In the genomic region with DNA sequence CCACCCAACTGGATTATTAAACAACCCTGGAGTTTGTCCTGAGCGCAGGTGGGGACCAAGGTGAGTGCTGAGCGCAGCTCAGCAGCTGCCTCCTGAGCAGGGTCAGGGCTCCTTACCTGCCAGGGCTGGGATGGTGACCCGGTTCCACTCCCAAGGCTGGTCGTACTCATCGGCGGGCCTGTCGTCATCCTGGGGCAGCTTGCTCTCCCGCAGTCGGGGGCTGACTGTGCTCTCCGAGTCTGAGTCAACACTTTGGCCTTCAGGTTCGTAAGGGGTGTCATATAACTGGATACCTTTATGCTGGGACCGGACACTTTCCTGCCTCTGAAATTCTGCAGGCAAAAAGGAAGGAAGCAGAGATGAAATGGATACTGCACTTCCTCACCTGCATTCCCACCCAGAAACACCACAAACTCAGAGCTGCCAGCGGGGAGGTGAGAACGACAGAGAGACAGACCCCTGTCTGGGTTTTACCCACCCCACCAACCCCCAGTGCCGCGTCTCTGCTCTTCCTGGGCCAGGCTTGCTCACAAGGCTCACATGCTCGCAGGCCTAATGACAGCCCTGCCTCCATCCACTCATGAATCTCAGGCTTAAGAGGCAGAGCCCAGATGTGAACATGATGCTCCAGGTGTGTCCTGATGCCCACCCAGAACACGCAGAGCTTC, we compare ENCODE assay signal across 24 cellular contexts.
DNase-seq lines count a peak whose midpoint lies in the region; ATAC-seq and TF ChIP-seq lines count a peak whose summit lies in the region.
"Had no signal": no experiment of that assay in that cellular context is flagged by ENCODE, and none has a peak within 500 bp of the region (broad histone marks: within the 10 kb centered on the region; RNA-seq: fewer than 3 reads in every experiment).

No MANE protein-coding gene starts in this region.

- TF ChIP-seq CTCF in suprapubic skin (IDR thresholded peaks at IDR 0.05): no peak

- no peak overlapping the region for H2BK5ac ChIP-seq in trophoblast cell (ENCODE audit: low read depth, low read length, poor library complexity)

- DNase-seq in EL (peak; percentile 90), iPS DF 4.7 (ENCODE audit: extremely low read depth, low spot score) (peak; percentile 9), trophoblast cell (peak; percentile 78 to 92), suprapubic skin (ENCODE audit: low spot score in 2 of 2) (no peak)
- DNase-seq in T-helper 2 cell treated with Interferon-gamma antibody and Interleukin-4, amounts not matched to agents 5 μg/mL and 100 μg/mL, for 36 hours (ENCODE audit: low spot score): no peak
- DNase-seq: activated CD4-positive, alpha-beta T cell treated with anti-CD3 and anti-CD28 coated beads, Interleukin-2, amount 50 U/mL, for 4 hours; activated naive CD4-positive, alpha-beta T cell treated with Interleukin-2 at 50 U/mL for 16 hours; activated T-cell treated with anti-CD3 and anti-CD28 coated beads for 4 hours; CD8-positive, alpha-beta memory T cell; DMS79 treated with DMSO at 0.1 percent for 48 hours; erythroblast; H7; NCI-H1930; NCI-H510A treated with DMSO at 0.1 percent for 48 hours; retina; Right ventricle myocardium superior; stimulated activated naive CD4-positive, alpha-beta T cell treated with Interleukin-2 at 50 U/mL for 16 hours had no signal

- no peaks in the 10 kb centered on the region for H3K9me3 Mint-ChIP-seq in T-helper 2 cell treated with Interferon-gamma antibody and Interleukin-4, amounts not matched to agents 5 μg/mL and 100 μg/mL, for 36 hours
- H3K9me3 Mint-ChIP-seq: CD8-positive, alpha-beta memory T cell; memory B cell; natural killer cell treated with Interleukin-12 subunit alpha and Interleukin-12 subunit beta and Interleukin-15 and Interleukin-18, amount 100 ng/mL, for 72 hours had no signal

- H4K8ac ChIP-seq in trophoblast cell (ENCODE audit: low read depth, low read length): no peak overlapping the region

- no peak overlapping the region for H2AFZ ChIP-seq in trophoblast cell (ENCODE audit: insufficient read depth, low read length, poor library complexity)

- H3K27ac Mint-ChIP-seq in T-helper 2 cell treated with Interferon-gamma antibody and Interleukin-4, amounts not matched to agents 5 μg/mL and 100 μg/mL, for 36 hours: no peak overlapping the region
- H3K27ac Mint-ChIP-seq: memory B cell; natural killer cell treated with Interleukin-12 subunit alpha and Interleukin-12 subunit beta and Interleukin-15 and Interleukin-18, amount 100 ng/mL, for 72 hours had no signal

- TF ChIP-seq POLR2A in suprapubic skin (IDR thresholded peaks at IDR 0.05): no peak

- H3K4me1 ChIP-seq in trophoblast cell (ENCODE audit: control insufficient read depth in 1 of 2, insufficient read depth in 2 of 2, low read length in 2 of 2): peaks cover 16 to 25% of the 10 kb centered on the region in 2 experiments
- H3K4me1 ChIP-seq in suprapubic skin: peaks cover 16% of the 10 kb centered on the region

- H3K36me3 ChIP-seq in trophoblast cell (ENCODE audit: control insufficient read depth in 1 of 2, insufficient read depth in 2 of 2, low read length in 2 of 2): peaks cover 26 to 35% of the 10 kb centered on the region in 2 experiments
- H3K36me3 ChIP-seq in suprapubic skin: peaks cover 10% of the 10 kb centered on the region

- H3K4me3 ChIP-seq in trophoblast cell (ENCODE audit: low read depth, low read length): peak overlapping the region; percentile 28
- H3K4me3 ChIP-seq in suprapubic skin: no peak overlapping the region
- H3K4me3 ChIP-seq: K562 had no signal

- H3K18ac ChIP-seq in trophoblast cell (ENCODE audit: low read length): no peak overlapping the region

- H3K4me2 ChIP-seq in trophoblast cell (ENCODE audit: low read length): peak overlapping the region; percentile 15

- H3K14ac ChIP-seq in trophoblast cell (ENCODE audit: low read length): no peak overlapping the region

- no peaks in the 10 kb centered on the region for H3K36me3 Mint-ChIP-seq in T-helper 2 cell treated with Interferon-gamma antibody and Interleukin-4, amounts not matched to agents 5 μg/mL and 100 μg/mL, for 36 hours (ENCODE audit: low read depth)
- H3K36me3 Mint-ChIP-seq: CD8-positive, alpha-beta memory T cell; memory B cell; natural killer cell treated with Interleukin-12 subunit alpha and Interleukin-12 subunit beta and Interleukin-15 and Interleukin-18, amount 100 ng/mL, for 72 hours had no signal

- no peak overlapping the region for H3K4ac ChIP-seq in trophoblast cell (ENCODE audit: low read depth, low read length)

- no peaks in the 10 kb centered on the region for H3K79me2 ChIP-seq in trophoblast cell (ENCODE audit: control insufficient read depth, insufficient read depth, low read length, poor library complexity)

- no peak for TF ChIP-seq EP300 in suprapubic skin (IDR thresholded peaks at IDR 0.05)

- peak; percentile 78 for ATAC-seq in SK-N-SH treated with all-trans-retinoic acid at 6 μM for 48 hours
- ATAC-seq in GM21723 (IDR thresholded peaks at IDR 0.05; ENCODE audit: unreplicated experiment): no peak
- ATAC-seq in HG03571 (IDR thresholded peaks at IDR 0.05; ENCODE audit: unreplicated experiment): no peak
- ATAC-seq: K562; natural killer cell treated with Interleukin-12 subunit alpha and Interleukin-12 subunit beta and Interleukin-15 and Interleukin-18, amount 100 ng/mL, for 72 hours had no signal

- H3K4me1 Mint-ChIP-seq in T-helper 2 cell treated with Interferon-gamma antibody and Interleukin-4, amounts not matched to agents 5 μg/mL and 100 μg/mL, for 36 hours (ENCODE audit: low read depth): no peaks in the 10 kb centered on the region
- H3K4me1 Mint-ChIP-seq: CD8-positive, alpha-beta memory T cell; memory B cell had no signal

- H3K4me3 Mint-ChIP-seq in T-helper 2 cell treated with Interferon-gamma antibody and Interleukin-4, amounts not matched to agents 5 μg/mL and 100 μg/mL, for 36 hours: no peak overlapping the region
- H3K4me3 Mint-ChIP-seq: CD8-positive, alpha-beta memory T cell; memory B cell; natural killer cell treated with Interleukin-12 subunit alpha and Interleukin-12 subunit beta and Interleukin-15 and Interleukin-18, amount 100 ng/mL, for 72 hours had no signal

- H3K27me3 ChIP-seq in trophoblast cell (ENCODE audit: insufficient read depth, low read length) (no peaks in the 10 kb centered on the region), suprapubic skin (no peaks in the 10 kb centered on the region)

- H3K9ac ChIP-seq in trophoblast cell (ENCODE audit: low read length): no peak overlapping the region

- H4K91ac ChIP-seq in trophoblast cell (ENCODE audit: low read depth, low read length): no peak overlapping the region

- no CpG with 5 or more reads among the region's 18 CpGs for WGBS in trophoblast cell (ENCODE audit: extremely low coverage, insufficient coverage, insufficient read length)
- 77% methylated on average over 9 of the region's 18 CpGs for WGBS in suprapubic skin

- H3K79me1 ChIP-seq in trophoblast cell (ENCODE audit: low read length): no peaks in the 10 kb centered on the region

- H3K27ac ChIP-seq in trophoblast cell (ENCODE audit: low read depth, low read length) (peak overlapping the region; percentile 5), suprapubic skin (no peak overlapping the region)
- H3K27ac ChIP-seq: HL-60 had no signal

- no peak overlapping the region for H2BK120ac ChIP-seq in trophoblast cell (ENCODE audit: insufficient read depth, low read length, poor library complexity)

- H3K27me3 Mint-ChIP-seq in T-helper 2 cell treated with Interferon-gamma antibody and Interleukin-4, amounts not matched to agents 5 μg/mL and 100 μg/mL, for 36 hours (ENCODE audit: low read depth): no peaks in the 10 kb centered on the region
- H3K27me3 Mint-ChIP-seq: natural killer cell treated with Interleukin-12 subunit alpha and Interleukin-12 subunit beta and Interleukin-15 and Interleukin-18, amount 100 ng/mL, for 72 hours had no signal

- no peak overlapping the region for H2BK12ac ChIP-seq in trophoblast cell (ENCODE audit: low read length)

- H3K23ac ChIP-seq in trophoblast cell (ENCODE audit: low read length): no peak overlapping the region

- H4K12ac ChIP-seq in trophoblast cell (ENCODE audit: low read depth, low read length): no peak overlapping the region

- H3K9me3 ChIP-seq in trophoblast cell (ENCODE audit: insufficient read depth, low read depth, low read length): no peaks in the 10 kb centered on the region
- H3K9me3 ChIP-seq in suprapubic skin: no peaks in the 10 kb centered on the region

- H2AK5ac ChIP-seq in trophoblast cell (ENCODE audit: low read length): no peak overlapping the region

TF ChIP-seq in SK-N-SH treated with all-trans-retinoic acid at 6 μM for 48 hours, 23 proteins besides CTCF, POLR2A, EP300 and RAD21 (continues in another document):
- no peak for TF ChIP-seq RARB (CRISPR knock-in tag; IDR thresholded peaks at IDR 0.05)
- TF ChIP-seq ESRRG (CRISPR knock-in tag; IDR thresholded peaks at IDR 0.05): no peak
- TF ChIP-seq TCF4 (CRISPR knock-in tag; IDR thresholded peaks at IDR 0.05; ENCODE audit: borderline replicate concordance): no peak
- TF ChIP-seq, protein P1, sequence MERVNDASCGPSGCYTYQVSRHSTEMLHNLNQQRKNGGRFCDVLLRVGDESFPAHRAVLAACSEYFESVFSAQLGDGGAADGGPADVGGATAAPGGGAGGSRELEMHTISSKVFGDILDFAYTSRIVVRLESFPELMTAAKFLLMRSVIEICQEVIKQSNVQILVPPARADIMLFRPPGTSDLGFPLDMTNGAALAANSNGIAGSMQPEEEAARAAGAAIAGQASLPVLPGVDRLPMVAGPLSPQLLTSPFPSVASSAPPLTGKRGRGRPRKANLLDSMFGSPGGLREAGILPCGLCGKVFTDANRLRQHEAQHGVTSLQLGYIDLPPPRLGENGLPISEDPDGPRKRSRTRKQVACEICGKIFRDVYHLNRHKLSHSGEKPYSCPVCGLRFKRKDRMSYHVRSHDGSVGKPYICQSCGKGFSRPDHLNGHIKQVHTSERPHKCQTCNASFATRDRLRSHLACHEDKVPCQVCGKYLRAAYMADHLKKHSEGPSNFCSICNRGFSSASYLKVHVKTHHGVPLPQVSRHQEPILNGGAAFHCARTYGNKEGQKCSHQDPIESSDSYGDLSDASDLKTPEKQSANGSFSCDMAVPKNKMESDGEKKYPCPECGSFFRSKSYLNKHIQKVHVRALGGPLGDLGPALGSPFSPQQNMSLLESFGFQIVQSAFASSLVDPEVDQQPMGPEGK (CRISPR knock-in tag; IDR thresholded peaks at IDR 0.05; ENCODE audit: borderline replicate concordance): no peak
- TF ChIP-seq ZNF8 (CRISPR knock-in tag; IDR thresholded peaks at IDR 0.05): no peak

Comparison
In these comparisons a context has a peak if more than half of its experiments do, and no peak if none do; other contexts are left out.
1. DNase-seq: peak in EL (single experiment), iPS DF 4.7 (single experiment) and trophoblast cell (2 of 2); none in T-helper 2 cell treated with Interferon-gamma antibody and Interleukin-4, amounts not matched to agents 5 μg/mL and 100 μg/mL, for 36 hours (single experiment) and suprapubic skin (0 of 2).